ENCODE assay signal across 25 cellular contexts in genomic region chr5:117624226-117624625, GRCh38.
"Had no signal": no experiment of that assay in that cellular context is flagged by ENCODE, and none has a peak within 500 bp of the region (broad histone marks: within the 10 kb centered on the region; RNA-seq: fewer than 3 reads in every experiment).

No MANE protein-coding gene starts in this region.

- H3K4me1 Mint-ChIP-seq: immature natural killer cell; mesothelial cell of epicardium; naive B cell; natural killer cell; stimulated activated memory B cell treated with anti-CD40 and anti-IgM and Interleukin-4, amounts not matched to agents 10 μg/mL and 1 μg/mL and 100 μg/mL, for 72 hours; stimulated activated naive CD8-positive, alpha-beta T cell treated with anti-CD3 and anti-CD28 coated beads, Interleukin-15, amount 100 ng/mL, for 72 hours had no signal

- H3K27ac Mint-ChIP-seq: immature natural killer cell; mesothelial cell of epicardium; naive B cell; natural killer cell; stimulated activated memory B cell treated with anti-CD40 and anti-IgM and Interleukin-4, amounts not matched to agents 10 μg/mL and 1 μg/mL and 100 μg/mL, for 72 hours; stimulated activated naive CD8-positive, alpha-beta T cell treated with anti-CD3 and anti-CD28 coated beads, Interleukin-15, amount 100 ng/mL, for 72 hours had no signal

- H3K9me3 ChIP-seq: pancreas, prostate gland, sigmoid colon, upper lobe of left lung, vagina had no signal

- H3K4me3 ChIP-seq: left ventricle myocardium inferior, lung, pancreas, prostate gland, sigmoid colon, spleen, tibial nerve, upper lobe of left lung, vagina had no signal

- DNase-seq: hypothalamus; immature natural killer cell; left ventricle myocardium inferior; mesendoderm; naive B cell; natural killer cell; nucleus accumbens; pancreas; posterior cingulate gyrus; retina; right cardiac atrium; sigmoid colon; small intestine; spleen; stimulated activated CD4-positive, alpha-beta T cell treated with anti-CD3 and anti-CD28 coated beads, Interleukin-4, amount 100 ng/mL, for 4 hours; stimulated activated CD8-positive, alpha-beta memory T cell treated with anti-CD3 and anti-CD28 coated beads, Interleukin-4, amount 100 ng/mL, for 48 hours; stimulated activated naive CD4-positive, alpha-beta T cell treated with Interleukin-2 at 50 U/mL for 16 hours; stimulated activated naive CD8-positive, alpha-beta T cell treated with anti-CD3 and anti-CD28 coated beads, Interleukin-15, amount 100 ng/mL, for 72 hours; upper lobe of left lung had no signal

- ATAC-seq: natural killer cell; pancreas; right cardiac atrium; stimulated activated memory B cell treated with anti-CD40 and anti-IgM and Interleukin-4, amounts not matched to agents 10 μg/mL and 1 μg/mL and 100 μg/mL, for 72 hours; stimulated activated naive CD8-positive, alpha-beta T cell treated with anti-CD3 and anti-CD28 coated beads, Interleukin-15, amount 100 ng/mL, for 72 hours had no signal

- H3K27me3 ChIP-seq: pancreas, sigmoid colon, spleen, tibial nerve, upper lobe of left lung, vagina had no signal

- H3K27ac ChIP-seq: left ventricle myocardium inferior, pancreas, prostate gland, sigmoid colon, spleen, tibial nerve, upper lobe of left lung, vagina had no signal

- H3K36me3 Mint-ChIP-seq: immature natural killer cell; naive B cell; natural killer cell; stimulated activated memory B cell treated with anti-CD40 and anti-IgM and Interleukin-4, amounts not matched to agents 10 μg/mL and 1 μg/mL and 100 μg/mL, for 72 hours had no signal

- H3K4me3 Mint-ChIP-seq: immature natural killer cell; mesothelial cell of epicardium; naive B cell; natural killer cell; stimulated activated memory B cell treated with anti-CD40 and anti-IgM and Interleukin-4, amounts not matched to agents 10 μg/mL and 1 μg/mL and 100 μg/mL, for 72 hours; stimulated activated naive CD8-positive, alpha-beta T cell treated with anti-CD3 and anti-CD28 coated beads, Interleukin-15, amount 100 ng/mL, for 72 hours had no signal

- H3K4me1 ChIP-seq: left ventricle myocardium inferior, pancreas, prostate gland, sigmoid colon, spleen, tibial nerve, upper lobe of left lung, vagina had no signal

- H3K36me3 ChIP-seq: left ventricle myocardium inferior, pancreas, prostate gland, sigmoid colon, spleen, tibial nerve, upper lobe of left lung, vagina had no signal

- H3K27me3 Mint-ChIP-seq: naive B cell; stimulated activated memory B cell treated with anti-CD40 and anti-IgM and Interleukin-4, amounts not matched to agents 10 μg/mL and 1 μg/mL and 100 μg/mL, for 72 hours; stimulated activated naive CD8-positive, alpha-beta T cell treated with anti-CD3 and anti-CD28 coated beads, Interleukin-15, amount 100 ng/mL, for 72 hours had no signal
